20 cellular contexts compared by ENCODE assay signal in genomic region chr7:68547794-68548193, GRCh38.
"Had no signal": no experiment of that assay in that cellular context is flagged by ENCODE, and none has a peak within 500 bp of the region (broad histone marks: within the 10 kb centered on the region; RNA-seq: fewer than 3 reads in every experiment).

No MANE protein-coding gene starts in this region.

- H3K27me3 Mint-ChIP-seq: activated naive CD4-positive, alpha-beta T cell treated with anti-CD3 and anti-CD28 coated beads, Interleukin-2, amount 10 ng/mL, durations not matched to agents 7 days and 5 days; central memory CD8-positive, alpha-beta T cell had no signal

- H3K36me3 ChIP-seq: adrenal gland, gastrocnemius medialis, prostate gland had no signal

- H3K4me1 Mint-ChIP-seq: activated naive CD4-positive, alpha-beta T cell treated with anti-CD3 and anti-CD28 coated beads, Interleukin-2, amount 10 ng/mL, durations not matched to agents 7 days and 5 days; central memory CD8-positive, alpha-beta T cell; WTC11 had no signal

- H3K4me3 ChIP-seq: adrenal gland, gastrocnemius medialis, prostate gland had no signal

- H3K27ac ChIP-seq: adrenal gland, gastrocnemius medialis, prostate gland had no signal

- DNase-seq: activated CD4-positive, alpha-beta T cell treated with anti-CD3 and anti-CD28 coated beads for 48 hours; activated CD8-positive, alpha-beta memory T cell treated with anti-CD3 and anti-CD28 coated beads for 24 hours; activated naive CD4-positive, alpha-beta T cell treated with anti-CD3 and anti-CD28 coated beads, Interleukin-2, amount 10 ng/mL, durations not matched to agents 7 days and 5 days; activated T-cell treated with anti-CD3 and anti-CD28 coated beads for 4 hours; adrenal gland; cortex of kidney; effector CD8-positive, alpha-beta T cell; gastrocnemius medialis; kidney; left ventricle myocardium superior; mesendoderm; nephron progenitor cell; stimulated activated CD4-positive, alpha-beta T cell treated with anti-CD3 and anti-CD28 coated beads, Interleukin-12 subunit alpha, Interleukin-12 subunit beta, amount 100 ng/mL, for 4 hours; stimulated activated naive CD4-positive, alpha-beta T cell treated with Interleukin-2 at 50 U/mL for 16 hours; trophoblast cell had no signal

- H3K27ac Mint-ChIP-seq: activated naive CD4-positive, alpha-beta T cell treated with anti-CD3 and anti-CD28 coated beads, Interleukin-2, amount 10 ng/mL, durations not matched to agents 7 days and 5 days; activated T-helper 2 cell treated with anti-CD3 and anti-CD28 coated beads, Interferon-gamma antibody, Interleukin-2, Interleukin-4, amounts not matched to agents 10 μg/mL and 5 μg/mL and 100 μg/mL, durations not matched to agents 14 hours and 24 hours and 36 hours; nephron progenitor cell; WTC11 had no signal

- H3K36me3 Mint-ChIP-seq: activated naive CD4-positive, alpha-beta T cell treated with anti-CD3 and anti-CD28 coated beads, Interleukin-2, amount 10 ng/mL, durations not matched to agents 7 days and 5 days; WTC11 had no signal

- H3K9me3 ChIP-seq: adrenal gland, gastrocnemius medialis, prostate gland had no signal

- H3K4me1 ChIP-seq: adrenal gland, gastrocnemius medialis, prostate gland had no signal

- ATAC-seq: gastrocnemius medialis, left ventricle myocardium superior, sciatic nerve, WTC11 had no signal

- H3K4me3 Mint-ChIP-seq: activated naive CD4-positive, alpha-beta T cell treated with anti-CD3 and anti-CD28 coated beads, Interleukin-2, amount 10 ng/mL, durations not matched to agents 7 days and 5 days; central memory CD8-positive, alpha-beta T cell; nephron progenitor cell; WTC11 had no signal

- H3K27me3 ChIP-seq: adrenal gland, gastrocnemius medialis had no signal
